Comparison of ENCODE assay signal across 1 cellular context in genomic region chrX:19885732-19886131, GRCh38.
TF ChIP-seq lines count a peak whose summit lies in the region.

No MANE protein-coding gene starts in this region.

TF ChIP-seq in HepG2, 621 proteins besides CTCF, POLR2A, EP300 and RAD21 (continued from another document):
- TF ChIP-seq MLXIP (CRISPR knock-in tag; IDR thresholded peaks at IDR 0.05; ENCODE audit: borderline replicate concordance) (no peak), KLF6 (CRISPR knock-in tag; IDR thresholded peaks at IDR 0.05) (no peak), ZMYM2 (CRISPR knock-in tag; IDR thresholded peaks at IDR 0.05) (no peak), KMT2A (CRISPR knock-in tag; IDR thresholded peaks at IDR 0.05) (no peak), PLSCR1 (CRISPR knock-in tag; IDR thresholded peaks at IDR 0.05; ENCODE audit: borderline replicate concordance) (no peak), BATF2 (CRISPR knock-in tag; IDR thresholded peaks at IDR 0.05) (no peak), MED1 (CRISPR knock-in tag; IDR thresholded peaks at IDR 0.05) (no peak), ZKSCAN8 (CRISPR knock-in tag; IDR thresholded peaks at IDR 0.05; ENCODE audit: borderline replicate concordance) (no peak), MLX (CRISPR knock-in tag; IDR thresholded peaks at IDR 0.05) (no peak), PITX1 (CRISPR knock-in tag; IDR thresholded peaks at IDR 0.05) (no peak), ZNF3 (CRISPR knock-in tag; IDR thresholded peaks at IDR 0.05) (no peak), ZMAT5 (CRISPR knock-in tag; IDR thresholded peaks at IDR 0.05; ENCODE audit: borderline replicate concordance, low read depth) (no peak), ZNF564 (CRISPR knock-in tag; IDR thresholded peaks at IDR 0.05) (no peak)
